31 cellular contexts compared by ENCODE assay signal in the genomic region with DNA sequence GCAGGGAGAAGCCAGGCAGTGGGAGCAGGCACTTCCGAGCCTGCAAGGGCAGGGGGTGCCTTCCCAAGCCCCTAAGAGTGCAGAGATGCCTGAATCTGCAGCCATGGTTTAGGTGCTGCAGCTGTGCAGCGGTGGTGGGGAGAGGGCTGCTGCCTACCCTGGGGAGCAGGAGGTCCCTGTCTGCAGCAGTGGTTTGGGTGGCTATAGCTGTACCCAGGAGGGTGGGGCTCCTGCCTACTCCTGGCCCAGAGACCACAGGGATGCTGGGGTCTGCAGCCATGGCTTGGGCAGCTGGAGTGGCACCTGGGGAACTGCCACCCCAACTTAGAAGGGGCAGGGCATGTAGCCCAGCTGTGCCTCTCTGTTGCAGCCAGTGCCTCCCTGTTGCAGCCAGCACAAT.
"Had no signal": no experiment of that assay in that cellular context is flagged by ENCODE, and none has a peak within 500 bp of the region (broad histone marks: within the 10 kb centered on the region; RNA-seq: fewer than 3 reads in every experiment).

No MANE protein-coding gene starts in this region.

- H3K4me3 ChIP-seq: ascending aorta, cardiac muscle cell had no signal

- H3K36me3 ChIP-seq: ascending aorta, cardiac muscle cell had no signal

- H3K27me3 ChIP-seq: ascending aorta, cardiac muscle cell had no signal

- FAIRE-seq: bronchial epithelial cell, TTC549 had no signal

- H3K4me1 ChIP-seq: ascending aorta had no signal

- H3K27ac ChIP-seq: ascending aorta, cardiac muscle cell, VCaP had no signal

- H3K9me3 ChIP-seq: ascending aorta had no signal

- DNase-seq: activated B cell treated with CpG ODN at 0.5 μM for 24 hours; activated CD4-positive, alpha-beta memory T cell treated with anti-CD3 and anti-CD28 coated beads, Interleukin-2, amount 10 ng/mL, durations not matched to agents 7 days and 5 days; activated CD4-positive, alpha-beta T cell treated with anti-CD3 and anti-CD28 coated beads for 36 hours; activated CD4-positive, alpha-beta T cell treated with anti-CD3 and anti-CD28 coated beads for 48 hours; activated CD4-positive, alpha-beta T cell treated with anti-CD3 and anti-CD28 coated beads, Interleukin-2, amount 10 ng/mL, durations not matched to agents 7 days and 5 days; activated CD4-positive, alpha-beta T cell treated with anti-CD3 and anti-CD28 coated beads, Interleukin-2, amount 50 U/mL, for 48 hours; activated CD4-positive, CD25-positive, alpha-beta regulatory T cell treated with anti-CD3 and anti-CD28 coated beads, Interleukin-2, amount 50 U/mL, for 72 hours; activated CD8-positive, alpha-beta memory T cell treated with anti-CD3 and anti-CD28 coated beads for 24 hours; activated CD8-positive, alpha-beta memory T cell treated with anti-CD3 and anti-CD28 coated beads, Interleukin-2, amount 10 ng/mL, durations not matched to agents 7 days and 5 days; activated CD8-positive, alpha-beta memory T cell treated with anti-CD3 and anti-CD28 coated beads, Interleukin-2, amount 50 U/mL, for 48 hours; activated CD8-positive, alpha-beta T cell treated with anti-CD3 and anti-CD28 coated beads, Interleukin-2, amount 10 ng/mL, durations not matched to agents 7 days and 5 days; activated effector memory CD4-positive, alpha-beta T cell treated with Interleukin-2 at 50 U/mL for 16 hours; activated gamma-delta T cell; activated naive CD4-positive, alpha-beta T cell treated with anti-CD3 and anti-CD28 coated beads, Interleukin-2, amount 10 ng/mL, durations not matched to agents 7 days and 5 days; activated naive CD4-positive, alpha-beta T cell treated with Interleukin-2 at 50 U/mL for 16 hours; activated naive CD8-positive, alpha-beta T cell treated with anti-CD3 and anti-CD28 coated beads, Interleukin-2, amount 10 ng/mL, durations not matched to agents 7 days and 5 days; activated naive CD8-positive, alpha-beta T cell treated with anti-CD3 and anti-CD28 coated beads, Interleukin-2, amount 50 U/mL, for 24 hours; activated T-cell treated with anti-CD3 and anti-CD28 coated beads, Interleukin-2, amount 50 U/mL, for 24 hours; activated T-cell treated with anti-CD3 and anti-CD28 coated beads, Interleukin-2, amount 50 U/mL, for 48 hours; amygdala; anterior cingulate cortex; caudate nucleus; cerebellar nuclear complex; T-helper 1 cell; T-helper 2 cell; T-helper 9 cell had no signal

- ATAC-seq: activated CD4-positive, alpha-beta T cell treated with anti-CD3 and anti-CD28 coated beads for 36 hours; activated CD8-positive, alpha-beta memory T cell treated with anti-CD3 and anti-CD28 coated beads, Interleukin-2, amount 10 ng/mL, durations not matched to agents 7 days and 5 days; activated CD8-positive, alpha-beta T cell treated with anti-CD3 and anti-CD28 coated beads, Interleukin-2, amount 10 ng/mL, durations not matched to agents 7 days and 5 days; activated naive CD8-positive, alpha-beta T cell treated with anti-CD3 and anti-CD28 coated beads, Interleukin-2, amount 50 U/mL, for 24 hours had no signal
